Comparison of ENCODE assay signal across 18 cellular contexts in the genomic region with DNA sequence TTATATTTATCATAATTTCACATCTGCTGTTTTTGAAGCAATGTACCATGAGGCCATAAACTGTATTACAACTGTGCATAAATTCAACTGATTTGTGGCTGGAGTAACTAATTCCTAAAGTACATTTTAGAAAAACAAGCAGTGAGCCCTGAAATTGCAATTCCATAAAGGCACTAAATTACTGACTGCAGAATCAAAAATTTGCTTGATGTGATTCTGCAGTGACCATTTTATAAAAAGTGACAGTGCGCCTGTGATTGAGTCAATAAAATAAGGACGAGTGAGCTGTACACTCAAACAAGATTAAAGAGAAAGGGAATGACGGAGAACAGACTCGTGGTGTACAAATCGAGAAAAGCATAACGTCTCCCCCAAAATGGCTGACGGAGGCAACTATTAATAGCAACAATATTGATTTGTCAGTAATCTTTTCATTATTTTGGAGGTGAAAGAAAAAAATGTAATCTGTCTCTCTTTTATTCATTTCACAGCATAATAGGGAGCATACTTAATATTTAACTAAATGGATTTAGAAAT.
A peak's percentile ranks its signal among the peaks of the same experiment; 100 is the strongest.
DNase-seq lines count a peak whose midpoint lies in the region; ATAC-seq, FAIRE-seq and TF ChIP-seq lines count a peak whose summit lies in the region.
"Had no signal": no experiment of that assay in that cellular context is flagged by ENCODE, and none has a peak within 500 bp of the region (broad histone marks: within the 10 kb centered on the region; RNA-seq: fewer than 3 reads in every experiment).

No MANE protein-coding gene starts in this region.

- ATAC-seq in A549 (no peak), GM18861 (IDR thresholded peaks at IDR 0.05; ENCODE audit: unreplicated experiment) (no peak)
- ATAC-seq: PC-3 had no signal

- no peaks in the 10 kb centered on the region for H3K9me3 ChIP-seq in A549

- TF ChIP-seq POLR2A in A549 (IDR thresholded peaks at IDR 0.05; ENCODE audit: low read length), result no peak

- 7% methylated on average over 7 of the region's 7 CpGs for WGBS in A549 (ENCODE audit: missing lambda C conversion rate)

- FAIRE-seq in A549 (lab: Jason Lieb, UNC), result no peak
- peak; percentile 78 for FAIRE-seq in D721Med (lab: Jason Lieb, UNC)
- peak; percentile 99 for FAIRE-seq in islet of Langerhans (lab: Jason Lieb, UNC)
- FAIRE-seq: G401.6 had no signal

- no peak overlapping the region for H3K4me3 ChIP-seq in A549

- H3K27ac ChIP-seq in A549, result no peak overlapping the region
- H3K27ac ChIP-seq: RWPE1 had no signal

- no peaks in the 10 kb centered on the region for H3K4me1 ChIP-seq in A549

- intact Hi-C loops in posterior cingulate gyrus (cut with DNase I), result no loop called here

- DNase-seq in A549 (ENCODE audit: low read depth in 1 of 2, low spot score in 1 of 2) (no peak), D721Med (ENCODE audit: insufficient read length, low spot score) (no peak), SK-N-DZ (ENCODE audit: low spot score) (peak; percentile 99), posterior cingulate gyrus (no peak)
- DNase-seq in central memory CD4-positive, alpha-beta T cell, result no peak
- DNase-seq: Calu3; CD4-positive, alpha-beta T cell; DND-41; H9; Kasumi-1; MM.1S; NCI-H2081 treated with DMSO at 0.1 percent for 48 hours; PC-3; SW 1271 had no signal

- CTCF ChIA-PET in A549 (lab: Yijun Ruan, JAX), result interaction anchor here (0.6 kb wide), 1 partner anchor 296 kb away, joined by 3 read pairs; no protein-coding TSS in a partner anchor

- H3K4me2 ChIP-seq in A549, result peak overlapping the region; percentile 17; the same call in 1 of the 3 replicates

- no peak for TF ChIP-seq RAD21 in A549 (conservative IDR thresholded peaks at IDR 0.05 in 1 of 2, IDR thresholded peaks at IDR 0.05 in 1 of 2)

- no peak for TF ChIP-seq EP300 in A549 (IDR thresholded peaks at IDR 0.05)

- POLR2A ChIA-PET in A549 (lab: Yijun Ruan, JAX), result no interaction called here

- TF ChIP-seq CTCF in A549 (IDR thresholded peaks at IDR 0.05), result no peak
- no peak for TF ChIP-seq CTCF in D721Med (IDR thresholded peaks at IDR 0.05; ENCODE audit: insufficient read depth, missing control alignments)

TF ChIP-seq in A549, 52 proteins besides CTCF, POLR2A, EP300 and RAD21:
- TF ChIP-seq, protein P1, sequence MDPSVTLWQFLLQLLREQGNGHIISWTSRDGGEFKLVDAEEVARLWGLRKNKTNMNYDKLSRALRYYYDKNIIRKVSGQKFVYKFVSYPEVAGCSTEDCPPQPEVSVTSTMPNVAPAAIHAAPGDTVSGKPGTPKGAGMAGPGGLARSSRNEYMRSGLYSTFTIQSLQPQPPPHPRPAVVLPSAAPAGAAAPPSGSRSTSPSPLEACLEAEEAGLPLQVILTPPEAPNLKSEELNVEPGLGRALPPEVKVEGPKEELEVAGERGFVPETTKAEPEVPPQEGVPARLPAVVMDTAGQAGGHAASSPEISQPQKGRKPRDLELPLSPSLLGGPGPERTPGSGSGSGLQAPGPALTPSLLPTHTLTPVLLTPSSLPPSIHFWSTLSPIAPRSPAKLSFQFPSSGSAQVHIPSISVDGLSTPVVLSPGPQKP (IDR thresholded peaks at IDR 0.05; ENCODE audit: low read depth, low read length), result no peak
- TF ChIP-seq JUNB (IDR thresholded peaks at IDR 0.05) (no peak), HEYL (CRISPR knock-in tag; IDR thresholded peaks at IDR 0.05) (no peak), RARB (CRISPR knock-in tag; IDR thresholded peaks at IDR 0.05) (no peak)
